ENCODE assay signal across 1 cellular context in genomic region chr1:35893051-35893879, GRCh38.
TF ChIP-seq lines count a peak whose summit lies in the region.

No MANE protein-coding gene starts in this region.

TF ChIP-seq in GM12878, 131 proteins besides CTCF, POLR2A, EP300 and RAD21:
- TF ChIP-seq KAT2A (conservative IDR thresholded peaks at IDR 0.05; ENCODE audit: control insufficient read depth, low read depth, low read length) (no peak), IRF5 (IDR thresholded peaks at IDR 0.05; ENCODE audit: borderline replicate concordance) (no peak), NR2F1 (conservative IDR thresholded peaks at IDR 0.05) (no peak), ELK1 (IDR thresholded peaks at IDR 0.05; ENCODE audit: low read depth, low read length) (no peak), SRF (IDR thresholded peaks at IDR 0.05; ENCODE audit: low read depth in 2 of 2, low read length in 2 of 2) (no peak), YY1 (IDR thresholded peaks at IDR 0.05; ENCODE audit: low read depth, low read length) (no peak), ATF7 (IDR thresholded peaks at IDR 0.05; ENCODE audit: low read depth) (no peak)
